Comparison of ENCODE assay signal across 2 cellular contexts in the genomic region with DNA sequence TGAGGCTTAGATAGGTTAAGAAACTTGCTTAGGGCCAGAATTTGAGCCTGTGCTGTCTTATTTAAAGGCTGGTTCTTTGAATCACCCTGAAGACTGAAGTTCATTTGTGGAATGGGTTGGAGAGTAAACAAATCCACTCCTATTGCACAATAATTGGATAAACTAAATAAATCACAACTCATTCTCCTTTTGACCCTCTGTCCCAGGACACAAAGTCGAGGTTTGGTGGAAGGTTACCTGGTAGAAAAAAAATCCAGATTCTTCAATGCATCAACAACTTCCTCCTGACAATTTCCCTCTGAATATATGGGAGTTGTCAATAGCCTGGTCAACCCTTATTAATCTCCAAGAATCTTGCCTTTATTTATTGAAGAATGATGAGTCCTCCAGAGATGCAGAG.
TF ChIP-seq lines count a peak whose summit lies in the region.

No MANE protein-coding gene starts in this region.

TF ChIP-seq in IMR-90, 13 proteins besides CTCF, POLR2A, EP300 and RAD21:
- peak; percentile 98 for TF ChIP-seq CEBPB (IDR thresholded peaks at IDR 0.05; ENCODE audit: low read depth, low read length)
- TF ChIP-seq BHLHE40 (IDR thresholded peaks at IDR 0.05; ENCODE audit: low read depth, low read length) = no peak
- TF ChIP-seq, protein P1, sequence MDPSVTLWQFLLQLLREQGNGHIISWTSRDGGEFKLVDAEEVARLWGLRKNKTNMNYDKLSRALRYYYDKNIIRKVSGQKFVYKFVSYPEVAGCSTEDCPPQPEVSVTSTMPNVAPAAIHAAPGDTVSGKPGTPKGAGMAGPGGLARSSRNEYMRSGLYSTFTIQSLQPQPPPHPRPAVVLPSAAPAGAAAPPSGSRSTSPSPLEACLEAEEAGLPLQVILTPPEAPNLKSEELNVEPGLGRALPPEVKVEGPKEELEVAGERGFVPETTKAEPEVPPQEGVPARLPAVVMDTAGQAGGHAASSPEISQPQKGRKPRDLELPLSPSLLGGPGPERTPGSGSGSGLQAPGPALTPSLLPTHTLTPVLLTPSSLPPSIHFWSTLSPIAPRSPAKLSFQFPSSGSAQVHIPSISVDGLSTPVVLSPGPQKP (IDR thresholded peaks at IDR 0.05; ENCODE audit: borderline replicate concordance, low read depth, low read length) = no peak

TF ChIP-seq in HepG2, 621 proteins besides CTCF, POLR2A, EP300 and RAD21 (continues in another document):
- TF ChIP-seq, protein P2, sequence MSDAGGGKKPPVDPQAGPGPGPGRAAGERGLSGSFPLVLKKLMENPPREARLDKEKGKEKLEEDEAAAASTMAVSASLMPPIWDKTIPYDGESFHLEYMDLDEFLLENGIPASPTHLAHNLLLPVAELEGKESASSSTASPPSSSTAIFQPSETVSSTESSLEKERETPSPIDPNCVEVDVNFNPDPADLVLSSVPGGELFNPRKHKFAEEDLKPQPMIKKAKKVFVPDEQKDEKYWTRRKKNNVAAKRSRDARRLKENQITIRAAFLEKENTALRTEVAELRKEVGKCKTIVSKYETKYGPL (CRISPR knock-in tag; IDR thresholded peaks at IDR 0.05) = no peak
- TF ChIP-seq, protein P3, sequence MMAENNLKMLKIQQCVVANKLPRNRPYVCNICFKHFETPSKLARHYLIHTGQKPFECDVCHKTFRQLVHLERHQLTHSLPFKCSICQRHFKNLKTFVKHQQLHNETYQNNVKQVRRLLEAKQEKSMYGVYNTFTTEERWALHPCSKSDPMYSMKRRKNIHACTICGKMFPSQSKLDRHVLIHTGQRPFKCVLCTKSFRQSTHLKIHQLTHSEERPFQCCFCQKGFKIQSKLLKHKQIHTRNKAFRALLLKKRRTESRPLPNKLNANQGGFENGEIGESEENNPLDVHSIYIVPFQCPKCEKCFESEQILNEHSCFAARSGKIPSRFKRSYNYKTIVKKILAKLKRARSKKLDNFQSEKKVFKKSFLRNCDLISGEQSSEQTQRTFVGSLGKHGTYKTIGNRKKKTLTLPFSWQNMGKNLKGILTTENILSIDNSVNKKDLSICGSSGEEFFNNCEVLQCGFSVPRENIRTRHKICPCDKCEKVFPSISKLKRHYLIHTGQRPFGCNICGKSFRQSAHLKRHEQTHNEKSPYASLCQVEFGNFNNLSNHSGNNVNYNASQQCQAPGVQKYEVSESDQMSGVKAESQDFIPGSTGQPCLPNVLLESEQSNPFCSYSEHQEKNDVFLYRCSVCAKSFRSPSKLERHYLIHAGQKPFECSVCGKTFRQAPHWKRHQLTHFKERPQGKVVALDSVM (CRISPR knock-in tag; IDR thresholded peaks at IDR 0.05) = no peak
- TF ChIP-seq SP4 (CRISPR knock-in tag; IDR thresholded peaks at IDR 0.05) (no peak), GFI1 (CRISPR knock-in tag; IDR thresholded peaks at IDR 0.05; ENCODE audit: borderline replicate concordance) (peak; percentile 100), FOXM1 (CRISPR knock-in tag; IDR thresholded peaks at IDR 0.05) (no peak), ZNF20 (CRISPR knock-in tag; IDR thresholded peaks at IDR 0.05) (no peak), ZNF235 (CRISPR knock-in tag; IDR thresholded peaks at IDR 0.05; ENCODE audit: borderline replicate concordance) (no peak), ZNF44 (CRISPR knock-in tag; IDR thresholded peaks at IDR 0.05) (no peak), FOXA1 (IDR thresholded peaks at IDR 0.05) (no peak), FOXA1 (CRISPR knock-in tag; IDR thresholded peaks at IDR 0.05) (peak; percentile 66; the same call in 1 of the 2 replicates), ZNF496 (CRISPR knock-in tag; IDR thresholded peaks at IDR 0.05; ENCODE audit: insufficient replicate concordance) (no peak), ZNF724P (CRISPR knock-in tag; IDR thresholded peaks at IDR 0.05; ENCODE audit: borderline replicate concordance) (no peak), MTA1 (CRISPR knock-in tag; IDR thresholded peaks at IDR 0.05; ENCODE audit: borderline replicate concordance) (no peak), TGIF2 (CRISPR knock-in tag; IDR thresholded peaks at IDR 0.05) (no peak), ZNF121 (CRISPR knock-in tag; IDR thresholded peaks at IDR 0.05) (no peak), ZNF589 (CRISPR knock-in tag; conservative IDR thresholded peaks at IDR 0.05) (no peak), NR2F2 (IDR thresholded peaks at IDR 0.05; ENCODE audit: borderline replicate concordance, low read depth) (peak; percentile 55; the same call in 1 of the 2 replicates), ZFX (CRISPR knock-in tag; IDR thresholded peaks at IDR 0.05; ENCODE audit: low read depth) (no peak), HNRNPUL1 (IDR thresholded peaks at IDR 0.05; ENCODE audit: low read depth, low read length) (no peak), ZNF644 (CRISPR knock-in tag; IDR thresholded peaks at IDR 0.05; ENCODE audit: low read depth) (no peak), TCF7L2 (IDR thresholded peaks at IDR 0.05; ENCODE audit: low read depth, low read length) (no peak), ZNF253 (CRISPR knock-in tag; IDR thresholded peaks at IDR 0.05; ENCODE audit: borderline replicate concordance) (no peak), ZFP36L2 (CRISPR knock-in tag; IDR thresholded peaks at IDR 0.05) (no peak), EEA1 (CRISPR knock-in tag; IDR thresholded peaks at IDR 0.05; ENCODE audit: borderline replicate concordance) (no peak), GTF3A (CRISPR knock-in tag; conservative IDR thresholded peaks at IDR 0.05) (no peak), MATR3 (CRISPR knock-in tag; IDR thresholded peaks at IDR 0.05) (no peak), FOXC1 (CRISPR knock-in tag; IDR thresholded peaks at IDR 0.05; ENCODE audit: borderline replicate concordance) (no peak), DMAP1 (CRISPR knock-in tag; IDR thresholded peaks at IDR 0.05) (no peak), SMAD3 (CRISPR knock-in tag; IDR thresholded peaks at IDR 0.05) (no peak)
- TF ChIP-seq, protein P4, sequence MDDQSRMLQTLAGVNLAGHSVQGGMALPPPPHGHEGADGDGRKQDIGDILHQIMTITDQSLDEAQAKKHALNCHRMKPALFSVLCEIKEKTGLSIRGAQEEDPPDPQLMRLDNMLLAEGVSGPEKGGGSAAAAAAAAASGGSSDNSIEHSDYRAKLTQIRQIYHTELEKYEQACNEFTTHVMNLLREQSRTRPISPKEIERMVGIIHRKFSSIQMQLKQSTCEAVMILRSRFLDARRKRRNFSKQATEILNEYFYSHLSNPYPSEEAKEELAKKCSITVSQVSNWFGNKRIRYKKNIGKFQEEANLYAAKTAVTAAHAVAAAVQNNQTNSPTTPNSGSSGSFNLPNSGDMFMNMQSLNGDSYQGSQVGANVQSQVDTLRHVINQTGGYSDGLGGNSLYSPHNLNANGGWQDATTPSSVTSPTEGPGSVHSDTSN (CRISPR knock-in tag; IDR thresholded peaks at IDR 0.05; ENCODE audit: borderline replicate concordance) = no peak
- TF ChIP-seq, protein P5, sequence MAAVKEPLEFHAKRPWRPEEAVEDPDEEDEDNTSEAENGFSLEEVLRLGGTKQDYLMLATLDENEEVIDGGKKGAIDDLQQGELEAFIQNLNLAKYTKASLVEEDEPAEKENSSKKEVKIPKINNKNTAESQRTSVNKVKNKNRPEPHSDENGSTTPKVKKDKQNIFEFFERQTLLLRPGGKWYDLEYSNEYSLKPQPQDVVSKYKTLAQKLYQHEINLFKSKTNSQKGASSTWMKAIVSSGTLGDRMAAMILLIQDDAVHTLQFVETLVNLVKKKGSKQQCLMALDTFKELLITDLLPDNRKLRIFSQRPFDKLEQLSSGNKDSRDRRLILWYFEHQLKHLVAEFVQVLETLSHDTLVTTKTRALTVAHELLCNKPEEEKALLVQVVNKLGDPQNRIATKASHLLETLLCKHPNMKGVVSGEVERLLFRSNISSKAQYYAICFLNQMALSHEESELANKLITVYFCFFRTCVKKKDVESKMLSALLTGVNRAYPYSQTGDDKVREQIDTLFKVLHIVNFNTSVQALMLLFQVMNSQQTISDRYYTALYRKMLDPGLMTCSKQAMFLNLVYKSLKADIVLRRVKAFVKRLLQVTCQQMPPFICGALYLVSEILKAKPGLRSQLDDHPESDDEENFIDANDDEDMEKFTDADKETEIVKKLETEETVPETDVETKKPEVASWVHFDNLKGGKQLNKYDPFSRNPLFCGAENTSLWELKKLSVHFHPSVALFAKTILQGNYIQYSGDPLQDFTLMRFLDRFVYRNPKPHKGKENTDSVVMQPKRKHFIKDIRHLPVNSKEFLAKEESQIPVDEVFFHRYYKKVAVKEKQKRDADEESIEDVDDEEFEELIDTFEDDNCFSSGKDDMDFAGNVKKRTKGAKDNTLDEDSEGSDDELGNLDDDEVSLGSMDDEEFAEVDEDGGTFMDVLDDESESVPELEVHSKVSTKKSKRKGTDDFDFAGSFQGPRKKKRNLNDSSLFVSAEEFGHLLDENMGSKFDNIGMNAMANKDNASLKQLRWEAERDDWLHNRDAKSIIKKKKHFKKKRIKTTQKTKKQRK (IDR thresholded peaks at IDR 0.05; ENCODE audit: low read length) = no peak
- TF ChIP-seq, protein P6, sequence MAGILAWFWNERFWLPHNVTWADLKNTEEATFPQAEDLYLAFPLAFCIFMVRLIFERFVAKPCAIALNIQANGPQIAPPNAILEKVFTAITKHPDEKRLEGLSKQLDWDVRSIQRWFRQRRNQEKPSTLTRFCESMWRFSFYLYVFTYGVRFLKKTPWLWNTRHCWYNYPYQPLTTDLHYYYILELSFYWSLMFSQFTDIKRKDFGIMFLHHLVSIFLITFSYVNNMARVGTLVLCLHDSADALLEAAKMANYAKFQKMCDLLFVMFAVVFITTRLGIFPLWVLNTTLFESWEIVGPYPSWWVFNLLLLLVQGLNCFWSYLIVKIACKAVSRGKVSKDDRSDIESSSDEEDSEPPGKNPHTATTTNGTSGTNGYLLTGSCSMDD (CRISPR knock-in tag; IDR thresholded peaks at IDR 0.05) = no peak
- TF ChIP-seq, protein P7, sequence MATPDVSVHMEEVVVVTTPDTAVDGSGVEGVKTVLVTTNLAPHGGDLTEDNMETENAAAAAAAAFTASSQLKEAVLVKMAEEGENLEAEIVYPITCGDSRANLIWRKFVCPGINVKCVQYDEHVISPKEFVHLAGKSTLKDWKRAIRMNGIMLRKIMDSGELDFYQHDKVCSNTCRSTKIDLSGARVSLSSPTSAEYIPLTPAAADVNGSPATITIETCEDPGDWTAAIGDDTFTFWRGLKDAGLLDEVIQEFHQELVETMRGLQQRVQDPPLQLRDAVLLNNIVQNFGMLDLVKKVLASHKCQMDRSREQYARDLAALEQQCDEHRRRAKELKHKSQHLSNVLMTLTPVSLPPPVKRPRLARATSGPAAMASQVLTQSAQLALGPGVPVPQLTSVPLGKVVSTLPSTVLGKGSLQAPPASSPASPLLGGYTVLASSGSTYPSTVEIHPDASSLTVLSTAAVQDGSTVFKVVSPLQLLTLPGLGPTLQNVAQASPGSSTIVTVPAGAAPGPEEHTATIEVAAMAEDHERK (CRISPR knock-in tag; IDR thresholded peaks at IDR 0.05; ENCODE audit: low read depth) = no peak
- TF ChIP-seq, protein P8, sequence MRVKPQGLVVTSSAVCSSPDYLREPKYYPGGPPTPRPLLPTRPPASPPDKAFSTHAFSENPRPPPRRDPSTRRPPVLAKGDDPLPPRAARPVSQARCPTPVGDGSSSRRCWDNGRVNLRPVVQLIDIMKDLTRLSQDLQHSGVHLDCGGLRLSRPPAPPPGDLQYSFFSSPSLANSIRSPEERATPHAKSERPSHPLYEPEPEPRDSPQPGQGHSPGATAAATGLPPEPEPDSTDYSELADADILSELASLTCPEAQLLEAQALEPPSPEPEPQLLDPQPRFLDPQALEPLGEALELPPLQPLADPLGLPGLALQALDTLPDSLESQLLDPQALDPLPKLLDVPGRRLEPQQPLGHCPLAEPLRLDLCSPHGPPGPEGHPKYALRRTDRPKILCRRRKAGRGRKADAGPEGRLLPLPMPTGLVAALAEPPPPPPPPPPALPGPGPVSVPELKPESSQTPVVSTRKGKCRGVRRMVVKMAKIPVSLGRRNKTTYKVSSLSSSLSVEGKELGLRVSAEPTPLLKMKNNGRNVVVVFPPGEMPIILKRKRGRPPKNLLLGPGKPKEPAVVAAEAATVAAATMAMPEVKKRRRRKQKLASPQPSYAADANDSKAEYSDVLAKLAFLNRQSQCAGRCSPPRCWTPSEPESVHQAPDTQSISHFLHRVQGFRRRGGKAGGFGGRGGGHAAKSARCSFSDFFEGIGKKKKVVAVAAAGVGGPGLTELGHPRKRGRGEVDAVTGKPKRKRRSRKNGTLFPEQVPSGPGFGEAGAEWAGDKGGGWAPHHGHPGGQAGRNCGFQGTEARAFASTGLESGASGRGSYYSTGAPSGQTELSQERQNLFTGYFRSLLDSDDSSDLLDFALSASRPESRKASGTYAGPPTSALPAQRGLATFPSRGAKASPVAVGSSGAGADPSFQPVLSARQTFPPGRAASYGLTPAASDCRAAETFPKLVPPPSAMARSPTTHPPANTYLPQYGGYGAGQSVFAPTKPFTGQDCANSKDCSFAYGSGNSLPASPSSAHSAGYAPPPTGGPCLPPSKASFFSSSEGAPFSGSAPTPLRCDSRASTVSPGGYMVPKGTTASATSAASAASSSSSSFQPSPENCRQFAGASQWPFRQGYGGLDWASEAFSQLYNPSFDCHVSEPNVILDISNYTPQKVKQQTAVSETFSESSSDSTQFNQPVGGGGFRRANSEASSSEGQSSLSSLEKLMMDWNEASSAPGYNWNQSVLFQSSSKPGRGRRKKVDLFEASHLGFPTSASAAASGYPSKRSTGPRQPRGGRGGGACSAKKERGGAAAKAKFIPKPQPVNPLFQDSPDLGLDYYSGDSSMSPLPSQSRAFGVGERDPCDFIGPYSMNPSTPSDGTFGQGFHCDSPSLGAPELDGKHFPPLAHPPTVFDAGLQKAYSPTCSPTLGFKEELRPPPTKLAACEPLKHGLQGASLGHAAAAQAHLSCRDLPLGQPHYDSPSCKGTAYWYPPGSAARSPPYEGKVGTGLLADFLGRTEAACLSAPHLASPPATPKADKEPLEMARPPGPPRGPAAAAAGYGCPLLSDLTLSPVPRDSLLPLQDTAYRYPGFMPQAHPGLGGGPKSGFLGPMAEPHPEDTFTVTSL (CRISPR knock-in tag; IDR thresholded peaks at IDR 0.05; ENCODE audit: borderline replicate concordance) = peak; percentile 32; the same call in 1 of the 2 replicates
- TF ChIP-seq, protein P9, sequence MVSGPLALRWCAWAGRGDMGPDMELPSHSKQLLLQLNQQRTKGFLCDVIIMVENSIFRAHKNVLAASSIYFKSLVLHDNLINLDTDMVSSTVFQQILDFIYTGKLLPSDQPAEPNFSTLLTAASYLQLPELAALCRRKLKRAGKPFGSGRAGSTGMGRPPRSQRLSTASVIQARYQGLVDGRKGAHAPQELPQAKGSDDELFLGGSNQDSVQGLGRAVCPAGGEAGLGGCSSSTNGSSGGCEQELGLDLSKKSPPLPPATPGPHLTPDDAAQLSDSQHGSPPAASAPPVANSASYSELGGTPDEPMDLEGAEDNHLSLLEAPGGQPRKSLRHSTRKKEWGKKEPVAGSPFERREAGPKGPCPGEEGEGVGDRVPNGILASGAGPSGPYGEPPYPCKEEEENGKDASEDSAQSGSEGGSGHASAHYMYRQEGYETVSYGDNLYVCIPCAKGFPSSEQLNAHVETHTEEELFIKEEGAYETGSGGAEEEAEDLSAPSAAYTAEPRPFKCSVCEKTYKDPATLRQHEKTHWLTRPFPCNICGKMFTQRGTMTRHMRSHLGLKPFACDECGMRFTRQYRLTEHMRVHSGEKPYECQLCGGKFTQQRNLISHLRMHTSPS (CRISPR knock-in tag; IDR thresholded peaks at IDR 0.05; ENCODE audit: low read depth) = no peak
- TF ChIP-seq, protein P10, sequence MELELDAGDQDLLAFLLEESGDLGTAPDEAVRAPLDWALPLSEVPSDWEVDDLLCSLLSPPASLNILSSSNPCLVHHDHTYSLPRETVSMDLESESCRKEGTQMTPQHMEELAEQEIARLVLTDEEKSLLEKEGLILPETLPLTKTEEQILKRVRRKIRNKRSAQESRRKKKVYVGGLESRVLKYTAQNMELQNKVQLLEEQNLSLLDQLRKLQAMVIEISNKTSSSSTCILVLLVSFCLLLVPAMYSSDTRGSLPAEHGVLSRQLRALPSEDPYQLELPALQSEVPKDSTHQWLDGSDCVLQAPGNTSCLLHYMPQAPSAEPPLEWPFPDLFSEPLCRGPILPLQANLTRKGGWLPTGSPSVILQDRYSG (CRISPR knock-in tag; IDR thresholded peaks at IDR 0.05) = no peak
